Comparison of ENCODE assay signal across 24 cellular contexts in genomic region chr1:231965615-231966014, GRCh38.
"Had no signal": no experiment of that assay in that cellular context is flagged by ENCODE, and none has a peak within 500 bp of the region (broad histone marks: within the 10 kb centered on the region; RNA-seq: fewer than 3 reads in every experiment).

No MANE protein-coding gene starts in this region.

- H3K36me3 Mint-ChIP-seq: naive B cell had no signal

- H3K27me3 Mint-ChIP-seq: naive B cell; stimulated activated memory B cell treated with anti-CD40 and anti-IgM and Interleukin-4, amounts not matched to agents 10 μg/mL and 1 μg/mL and 100 μg/mL, for 72 hours; stimulated activated naive CD8-positive, alpha-beta T cell treated with anti-CD3 and anti-CD28 coated beads, Interleukin-15, Interleukin-2, amounts not matched to agents 100 ng/mL and 50 ng/mL, for 24 hours had no signal

- H3K4me1 ChIP-seq: psoas muscle, testis, transverse colon had no signal

- H3K9me3 ChIP-seq: neutrophil, psoas muscle, testis, transverse colon had no signal

- H3K9me3 Mint-ChIP-seq: stimulated activated memory B cell treated with anti-CD40 and anti-IgM and Interleukin-4, amounts not matched to agents 10 μg/mL and 1 μg/mL and 100 μg/mL, for 72 hours; stimulated activated naive CD8-positive, alpha-beta T cell treated with anti-CD3 and anti-CD28 coated beads, Interleukin-15, Interleukin-2, amounts not matched to agents 100 ng/mL and 50 ng/mL, for 24 hours had no signal

- H3K27ac ChIP-seq: neutrophil, psoas muscle, spleen, testis, transverse colon had no signal

- H3K27ac Mint-ChIP-seq: endodermal cell; naive B cell; nephron; stimulated activated memory B cell treated with anti-CD40 and anti-IgM and Interleukin-4, amounts not matched to agents 10 μg/mL and 1 μg/mL and 100 μg/mL, for 72 hours; stimulated activated naive CD8-positive, alpha-beta T cell treated with anti-CD3 and anti-CD28 coated beads, Interleukin-15, Interleukin-2, amounts not matched to agents 100 ng/mL and 50 ng/mL, for 24 hours had no signal

- FAIRE-seq: colon, endothelial cell of umbilical vein, islet of Langerhans had no signal

- H3K4me3 Mint-ChIP-seq: endodermal cell; naive B cell; nephron; stimulated activated memory B cell treated with anti-CD40 and anti-IgM and Interleukin-4, amounts not matched to agents 10 μg/mL and 1 μg/mL and 100 μg/mL, for 72 hours; stimulated activated naive CD8-positive, alpha-beta T cell treated with anti-CD3 and anti-CD28 coated beads, Interleukin-15, Interleukin-2, amounts not matched to agents 100 ng/mL and 50 ng/mL, for 24 hours had no signal

- H3K36me3 ChIP-seq: neutrophil, transverse colon had no signal

- DNase-seq: effector CD4-positive, alpha-beta T cell; endodermal cell; foreskin melanocyte; head of caudate nucleus; hypothalamus; kidney glomerular epithelial cell; mesendoderm; naive B cell; psoas muscle; retina; spleen; stimulated activated CD4-positive, alpha-beta T cell treated with anti-CD3 and anti-CD28 coated beads, Interleukin-15, amount 100 ng/mL, for 24 hours; stimulated activated CD4-positive, alpha-beta T cell treated with anti-CD3 and anti-CD28 coated beads, Interleukin-1b, Interleukin-23, amount 100 ng/mL, for 48 hours; stimulated activated CD4-positive, alpha-beta T cell treated with anti-CD3 and anti-CD28 coated beads, Interleukin-4, amount 100 ng/mL, for 24 hours; testis; transverse colon had no signal

- H3K4me3 ChIP-seq: psoas muscle, spleen, testis, transverse colon had no signal

- ATAC-seq: psoas muscle; sciatic nerve; stimulated activated memory B cell treated with anti-CD40 and anti-IgM and Interleukin-4, amounts not matched to agents 10 μg/mL and 1 μg/mL and 100 μg/mL, for 72 hours had no signal

- H3K27me3 ChIP-seq: neutrophil, spleen, testis, transverse colon had no signal

- H3K4me1 Mint-ChIP-seq: stimulated activated memory B cell treated with anti-CD40 and anti-IgM and Interleukin-4, amounts not matched to agents 10 μg/mL and 1 μg/mL and 100 μg/mL, for 72 hours had no signal
